Comparison of ENCODE assay signal across 40 cellular contexts in the genomic region with DNA sequence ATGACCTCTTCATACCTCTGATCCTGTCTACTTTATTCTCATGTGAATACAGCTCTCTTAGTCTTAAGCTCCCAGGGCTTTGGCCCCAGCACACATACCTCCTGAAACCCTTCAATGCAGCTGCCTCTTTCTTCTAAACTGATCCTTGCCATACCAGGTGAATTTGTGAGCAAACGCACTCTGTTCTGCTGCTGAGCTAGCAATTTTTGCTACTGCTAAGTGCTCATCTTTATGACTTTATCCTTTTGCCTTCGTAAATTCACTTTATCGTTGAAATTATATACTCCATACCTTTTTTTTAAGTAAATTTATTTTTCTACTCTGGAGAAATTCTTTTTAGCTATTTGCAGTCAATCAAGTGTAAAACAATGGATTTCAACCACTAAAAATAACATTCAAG.
"Had no signal": no experiment of that assay in that cellular context is flagged by ENCODE, and none has a peak within 500 bp of the region (broad histone marks: within the 10 kb centered on the region; RNA-seq: fewer than 3 reads in every experiment).

No MANE protein-coding gene starts in this region.

- H3K27ac Mint-ChIP-seq: activated CD4-positive, alpha-beta memory T cell treated with anti-CD3 and anti-CD28 coated beads for 36 hours; activated CD4-positive, alpha-beta T cell treated with anti-CD3 and anti-CD28 coated beads for 36 hours; activated CD4-positive, alpha-beta T cell treated with anti-CD3 and anti-CD28 coated beads, Interleukin-2, amount 10 ng/mL, durations not matched to agents 24 days and 14 days; activated CD8-positive, alpha-beta memory T cell treated with anti-CD3 and anti-CD28 coated beads, Interleukin-2, amount 10 ng/mL, durations not matched to agents 7 days and 5 days; activated CD8-positive, alpha-beta T cell treated with anti-CD3 and anti-CD28 coated beads, Interleukin-2, amount 10 ng/mL, durations not matched to agents 7 days and 5 days; activated naive CD4-positive, alpha-beta T cell treated with anti-CD3 and anti-CD28 coated beads for 36 hours; activated naive CD4-positive, alpha-beta T cell treated with anti-CD3 and anti-CD28 coated beads, Interleukin-2, amount 50 U/mL, for 24 hours; activated naive CD8-positive, alpha-beta T cell treated with anti-CD3 and anti-CD28 coated beads for 36 hours; activated naive CD8-positive, alpha-beta T cell treated with anti-CD3 and anti-CD28 coated beads, Interleukin-2, amount 50 U/mL, for 24 hours; activated T-helper 1 cell treated with anti-CD3 and anti-CD28 coated beads, Interleukin-12 subunit alpha, Interleukin-12 subunit beta, Interleukin-2, Interleukin-4 antibody, amounts not matched to agents 30 ng/mL and 10 ng/mL and 1 ng/mL, durations not matched to agents 14 hours and 24 hours and 36 hours; activated T-helper 2 cell treated with anti-CD3 and anti-CD28 coated beads, Interferon-gamma antibody, Interleukin-2, Interleukin-4, amounts not matched to agents 10 μg/mL and 5 μg/mL and 100 μg/mL, durations not matched to agents 14 hours and 24 hours and 36 hours; dendritic cell treated with granulocyte-macrophage colony-stimulating factor and Interleukin-4, amounts not matched to agents 40 ng/mL and 50 ng/mL, for 4 days; T-helper 17 cell; T-helper 2 cell treated with Interferon-gamma antibody and Interleukin-4, amounts not matched to agents 5 μg/mL and 100 μg/mL, for 36 hours had no signal

- H3K4me1 Mint-ChIP-seq: activated CD4-positive, alpha-beta T cell treated with anti-CD3 and anti-CD28 coated beads for 36 hours; activated CD4-positive, alpha-beta T cell treated with anti-CD3 and anti-CD28 coated beads, Interleukin-2, amount 10 ng/mL, durations not matched to agents 24 days and 14 days; activated CD8-positive, alpha-beta memory T cell treated with anti-CD3 and anti-CD28 coated beads, Interleukin-2, amount 10 ng/mL, durations not matched to agents 7 days and 5 days; activated naive CD4-positive, alpha-beta T cell treated with anti-CD3 and anti-CD28 coated beads, Interleukin-2, amount 50 U/mL, for 24 hours; activated naive CD8-positive, alpha-beta T cell treated with anti-CD3 and anti-CD28 coated beads for 36 hours; activated naive CD8-positive, alpha-beta T cell treated with anti-CD3 and anti-CD28 coated beads, Interleukin-2, amount 50 U/mL, for 24 hours; T-helper 17 cell had no signal

- H3K9me3 Mint-ChIP-seq: activated CD4-positive, alpha-beta memory T cell treated with anti-CD3 and anti-CD28 coated beads for 36 hours; activated CD4-positive, alpha-beta T cell treated with anti-CD3 and anti-CD28 coated beads, Interleukin-2, amount 10 ng/mL, durations not matched to agents 24 days and 14 days; activated naive CD4-positive, alpha-beta T cell treated with anti-CD3 and anti-CD28 coated beads for 36 hours; activated naive CD4-positive, alpha-beta T cell treated with anti-CD3 and anti-CD28 coated beads, Interleukin-2, amount 50 U/mL, for 24 hours; activated naive CD8-positive, alpha-beta T cell treated with anti-CD3 and anti-CD28 coated beads for 36 hours; activated naive CD8-positive, alpha-beta T cell treated with anti-CD3 and anti-CD28 coated beads, Interleukin-2, amount 50 U/mL, for 24 hours; activated T-helper 1 cell treated with anti-CD3 and anti-CD28 coated beads, Interleukin-12 subunit alpha, Interleukin-12 subunit beta, Interleukin-2, Interleukin-4 antibody, amounts not matched to agents 30 ng/mL and 10 ng/mL and 1 ng/mL, durations not matched to agents 14 hours and 24 hours and 36 hours; activated T-helper 2 cell treated with anti-CD3 and anti-CD28 coated beads, Interferon-gamma antibody, Interleukin-2, Interleukin-4, amounts not matched to agents 10 μg/mL and 5 μg/mL and 100 μg/mL, durations not matched to agents 14 hours and 24 hours and 36 hours; dendritic cell treated with granulocyte-macrophage colony-stimulating factor and Interleukin-4, amounts not matched to agents 40 ng/mL and 50 ng/mL, for 4 days; T-helper 2 cell treated with Interferon-gamma antibody and Interleukin-4, amounts not matched to agents 5 μg/mL and 100 μg/mL, for 36 hours had no signal

- DNase-seq: activated CD4-positive, alpha-beta memory T cell treated with anti-CD3 and anti-CD28 coated beads for 36 hours; activated CD4-positive, alpha-beta T cell treated with anti-CD3 and anti-CD28 coated beads for 36 hours; activated CD4-positive, alpha-beta T cell treated with anti-CD3 and anti-CD28 coated beads, Interleukin-2, amount 10 ng/mL, durations not matched to agents 24 days and 14 days; activated CD4-positive, CD25-positive, alpha-beta regulatory T cell; activated CD4-positive, CD25-positive, alpha-beta regulatory T cell treated with anti-CD3 and anti-CD28 coated beads, Interleukin-2, amount 50 U/mL, for 72 hours; activated CD8-positive, alpha-beta memory T cell treated with anti-CD3 and anti-CD28 coated beads, Interleukin-2, amount 10 ng/mL, durations not matched to agents 7 days and 5 days; activated CD8-positive, alpha-beta memory T cell treated with anti-CD3 and anti-CD28 coated beads, Interleukin-2, amount 50 U/mL, for 4 hours; activated CD8-positive, alpha-beta T cell treated with anti-CD3 and anti-CD28 coated beads, Interleukin-2, amount 10 ng/mL, durations not matched to agents 7 days and 5 days; activated effector memory CD4-positive, alpha-beta T cell treated with anti-CD3 and anti-CD28 coated beads, Interleukin-2, amount 50 U/mL, for 16 hours; activated naive CD4-positive, alpha-beta T cell treated with anti-CD3 and anti-CD28 coated beads for 36 hours; activated naive CD8-positive, alpha-beta T cell treated with anti-CD3 and anti-CD28 coated beads for 36 hours; activated naive CD8-positive, alpha-beta T cell treated with anti-CD3 and anti-CD28 coated beads, Interleukin-2, amount 50 U/mL, for 24 hours; activated T-cell treated with anti-CD3 and anti-CD28 coated beads, Interleukin-2, amount 50 U/mL, for 1 hour; activated T-cell treated with anti-CD3 and anti-CD28 coated beads, Interleukin-2, amount 50 U/mL, for 48 hours; adrenal gland; amygdala; aorta; body of pancreas; central memory CD4-positive, alpha-beta T cell; cerebellar nuclear complex; dorsolateral prefrontal cortex; effector memory CD4-positive, alpha-beta T cell; esophagus squamous epithelium; foreskin melanocyte; heart right ventricle; T-helper 17 cell; T1000 had no signal

- H3K27me3 ChIP-seq: adrenal gland, body of pancreas, breast epithelium, cardiac muscle cell, esophagus squamous epithelium, gastroesophageal sphincter, hepatocyte had no signal

- H3K4me1 ChIP-seq: adrenal gland, body of pancreas, breast epithelium, esophagus squamous epithelium, gastroesophageal sphincter, heart right ventricle had no signal

- H3K27me3 Mint-ChIP-seq: activated CD4-positive, alpha-beta T cell treated with anti-CD3 and anti-CD28 coated beads for 36 hours; activated CD4-positive, alpha-beta T cell treated with anti-CD3 and anti-CD28 coated beads, Interleukin-2, amount 10 ng/mL, durations not matched to agents 24 days and 14 days; activated CD8-positive, alpha-beta memory T cell treated with anti-CD3 and anti-CD28 coated beads, Interleukin-2, amount 10 ng/mL, durations not matched to agents 7 days and 5 days; dendritic cell treated with granulocyte-macrophage colony-stimulating factor and Interleukin-4, amounts not matched to agents 40 ng/mL and 50 ng/mL, for 4 days had no signal

- H3K4me3 Mint-ChIP-seq: activated CD4-positive, alpha-beta memory T cell treated with anti-CD3 and anti-CD28 coated beads for 36 hours; activated CD4-positive, alpha-beta T cell treated with anti-CD3 and anti-CD28 coated beads for 36 hours; activated CD4-positive, alpha-beta T cell treated with anti-CD3 and anti-CD28 coated beads, Interleukin-2, amount 10 ng/mL, durations not matched to agents 24 days and 14 days; activated CD8-positive, alpha-beta memory T cell treated with anti-CD3 and anti-CD28 coated beads, Interleukin-2, amount 10 ng/mL, durations not matched to agents 7 days and 5 days; activated CD8-positive, alpha-beta T cell treated with anti-CD3 and anti-CD28 coated beads, Interleukin-2, amount 10 ng/mL, durations not matched to agents 7 days and 5 days; activated naive CD4-positive, alpha-beta T cell treated with anti-CD3 and anti-CD28 coated beads for 36 hours; activated naive CD4-positive, alpha-beta T cell treated with anti-CD3 and anti-CD28 coated beads, Interleukin-2, amount 50 U/mL, for 24 hours; activated naive CD8-positive, alpha-beta T cell treated with anti-CD3 and anti-CD28 coated beads for 36 hours; activated naive CD8-positive, alpha-beta T cell treated with anti-CD3 and anti-CD28 coated beads, Interleukin-2, amount 50 U/mL, for 24 hours; activated T-helper 1 cell treated with anti-CD3 and anti-CD28 coated beads, Interleukin-12 subunit alpha, Interleukin-12 subunit beta, Interleukin-2, Interleukin-4 antibody, amounts not matched to agents 30 ng/mL and 10 ng/mL and 1 ng/mL, durations not matched to agents 14 hours and 24 hours and 36 hours; dendritic cell treated with granulocyte-macrophage colony-stimulating factor and Interleukin-4, amounts not matched to agents 40 ng/mL and 50 ng/mL, for 4 days; T-helper 17 cell; T-helper 2 cell treated with Interferon-gamma antibody and Interleukin-4, amounts not matched to agents 5 μg/mL and 100 μg/mL, for 36 hours had no signal

- H3K36me3 Mint-ChIP-seq: activated CD4-positive, alpha-beta memory T cell treated with anti-CD3 and anti-CD28 coated beads for 36 hours; activated CD8-positive, alpha-beta memory T cell treated with anti-CD3 and anti-CD28 coated beads, Interleukin-2, amount 10 ng/mL, durations not matched to agents 7 days and 5 days; activated naive CD4-positive, alpha-beta T cell treated with anti-CD3 and anti-CD28 coated beads, Interleukin-2, amount 50 U/mL, for 24 hours; activated naive CD8-positive, alpha-beta T cell treated with anti-CD3 and anti-CD28 coated beads for 36 hours had no signal

- H3K36me3 ChIP-seq: adrenal gland, breast epithelium, cardiac muscle cell, esophagus squamous epithelium, gastroesophageal sphincter, heart right ventricle had no signal

- H3K4me3 ChIP-seq: adrenal gland, body of pancreas, breast epithelium, cardiac muscle cell, coronary artery, dorsolateral prefrontal cortex, esophagus squamous epithelium, gastroesophageal sphincter, heart right ventricle, hepatocyte had no signal

- FAIRE-seq: endometrium, endothelial cell of umbilical vein had no signal

- H3K4me2 ChIP-seq: hepatocyte had no signal

- ATAC-seq: activated CD4-positive, alpha-beta T cell treated with anti-CD3 and anti-CD28 coated beads for 36 hours; activated CD8-positive, alpha-beta memory T cell treated with anti-CD3 and anti-CD28 coated beads, Interleukin-2, amount 10 ng/mL, durations not matched to agents 7 days and 5 days; activated CD8-positive, alpha-beta T cell treated with anti-CD3 and anti-CD28 coated beads, Interleukin-2, amount 10 ng/mL, durations not matched to agents 7 days and 5 days; activated naive CD8-positive, alpha-beta T cell treated with anti-CD3 and anti-CD28 coated beads, Interleukin-2, amount 50 U/mL, for 24 hours; body of pancreas; gastroesophageal sphincter; heart right ventricle; T-helper 17 cell had no signal

- H3K27ac ChIP-seq: adrenal gland, body of pancreas, breast epithelium, cardiac muscle cell, coronary artery, dorsolateral prefrontal cortex, epithelial cell of prostate, esophagus squamous epithelium, gastroesophageal sphincter, heart right ventricle, hepatocyte had no signal

- H2AFZ ChIP-seq: hepatocyte had no signal

- H3K9me3 ChIP-seq: adrenal gland, body of pancreas, breast epithelium, esophagus squamous epithelium, gastroesophageal sphincter had no signal
